In genomic region chr19:5354403-5354802, GRCh38 we compare ENCODE assay signal across 1 cellular context.
TF ChIP-seq lines count a peak whose summit lies in the region.

No MANE protein-coding gene starts in this region.

TF ChIP-seq in WTC11, 78 proteins besides CTCF, POLR2A, EP300 and RAD21 (continued from another document):
- TF ChIP-seq NR2C2 (CRISPR knock-in tag; IDR thresholded peaks at IDR 0.05) = no peak
TF ChIP-seq in WTC11: peak in this region for 2.
